Comparison of ENCODE assay signal across 1 cellular context in the genomic region with DNA sequence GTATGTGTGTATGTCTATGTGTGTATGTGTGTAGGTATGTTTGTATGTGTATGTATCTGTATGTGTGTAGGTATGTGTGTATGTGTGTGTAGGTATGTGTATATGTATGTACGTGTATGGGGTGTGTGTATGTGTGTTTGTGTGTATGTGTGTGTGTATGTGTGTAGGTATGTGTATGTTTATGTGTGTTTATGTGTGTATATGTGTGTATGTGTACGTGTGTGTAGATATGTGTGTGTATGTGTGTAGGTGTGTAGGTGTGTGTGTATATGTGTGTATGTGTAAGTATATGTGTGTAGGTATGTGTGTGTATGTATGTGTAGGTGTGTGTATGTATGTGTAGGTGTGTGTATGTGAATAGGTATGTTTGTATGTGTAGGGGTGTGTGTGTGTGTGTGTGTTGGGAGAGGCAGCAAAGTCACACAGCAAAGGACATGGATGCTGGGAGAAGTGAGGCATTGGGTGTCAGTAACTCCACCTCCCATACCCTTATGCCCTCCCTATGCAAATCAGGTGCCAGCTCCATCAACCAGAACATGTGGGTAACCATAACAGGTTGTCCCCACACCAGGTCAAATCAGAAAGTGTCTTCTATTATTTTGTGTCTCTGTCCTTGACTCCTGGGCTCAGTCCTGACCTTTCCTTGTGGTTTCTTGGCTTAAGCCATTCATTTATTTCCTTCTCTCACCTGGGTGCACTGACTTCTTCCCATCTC.
TF ChIP-seq lines count a peak whose summit lies in the region.

No MANE protein-coding gene starts in this region.

TF ChIP-seq in GM12878, 131 proteins besides CTCF, POLR2A, EP300 and RAD21:
- TF ChIP-seq, protein P1, sequence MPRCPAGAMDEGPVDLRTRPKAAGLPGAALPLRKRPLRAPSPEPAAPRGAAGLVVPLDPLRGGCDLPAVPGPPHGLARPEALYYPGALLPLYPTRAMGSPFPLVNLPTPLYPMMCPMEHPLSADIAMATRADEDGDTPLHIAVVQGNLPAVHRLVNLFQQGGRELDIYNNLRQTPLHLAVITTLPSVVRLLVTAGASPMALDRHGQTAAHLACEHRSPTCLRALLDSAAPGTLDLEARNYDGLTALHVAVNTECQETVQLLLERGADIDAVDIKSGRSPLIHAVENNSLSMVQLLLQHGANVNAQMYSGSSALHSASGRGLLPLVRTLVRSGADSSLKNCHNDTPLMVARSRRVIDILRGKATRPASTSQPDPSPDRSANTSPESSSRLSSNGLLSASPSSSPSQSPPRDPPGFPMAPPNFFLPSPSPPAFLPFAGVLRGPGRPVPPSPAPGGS (IDR thresholded peaks at IDR 0.05; ENCODE audit: borderline replicate concordance, insufficient read depth, low read depth, low read length, poor library complexity, severe bottlenecking) = peak; percentile 73
- TF ChIP-seq, protein P2, sequence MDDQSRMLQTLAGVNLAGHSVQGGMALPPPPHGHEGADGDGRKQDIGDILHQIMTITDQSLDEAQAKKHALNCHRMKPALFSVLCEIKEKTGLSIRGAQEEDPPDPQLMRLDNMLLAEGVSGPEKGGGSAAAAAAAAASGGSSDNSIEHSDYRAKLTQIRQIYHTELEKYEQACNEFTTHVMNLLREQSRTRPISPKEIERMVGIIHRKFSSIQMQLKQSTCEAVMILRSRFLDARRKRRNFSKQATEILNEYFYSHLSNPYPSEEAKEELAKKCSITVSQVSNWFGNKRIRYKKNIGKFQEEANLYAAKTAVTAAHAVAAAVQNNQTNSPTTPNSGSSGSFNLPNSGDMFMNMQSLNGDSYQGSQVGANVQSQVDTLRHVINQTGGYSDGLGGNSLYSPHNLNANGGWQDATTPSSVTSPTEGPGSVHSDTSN (IDR thresholded peaks at IDR 0.05; ENCODE audit: insufficient replicate concordance, low read depth, low read length) = peak; percentile 9
- TF ChIP-seq ZSCAN29 (IDR thresholded peaks at IDR 0.05) (no peak), NR2F1 (conservative IDR thresholded peaks at IDR 0.05) (0 out of 2 replicates have a peak, but pooled peaks have one; percentile 7), HDGF (IDR thresholded peaks at IDR 0.05) (peak; percentile 97), POU2F2 (IDR thresholded peaks at IDR 0.05; ENCODE audit: borderline replicate concordance, low read depth, low read length) (peak; percentile 72; the same call in 1 of the 3 replicates), HDAC2 (IDR thresholded peaks at IDR 0.05) (no peak), MTA2 (IDR thresholded peaks at IDR 0.05; ENCODE audit: low read depth) (no peak), NBN (IDR thresholded peaks at IDR 0.05) (peak; percentile 63; the same call in 1 of the 2 replicates)
- TF ChIP-seq, protein P3, sequence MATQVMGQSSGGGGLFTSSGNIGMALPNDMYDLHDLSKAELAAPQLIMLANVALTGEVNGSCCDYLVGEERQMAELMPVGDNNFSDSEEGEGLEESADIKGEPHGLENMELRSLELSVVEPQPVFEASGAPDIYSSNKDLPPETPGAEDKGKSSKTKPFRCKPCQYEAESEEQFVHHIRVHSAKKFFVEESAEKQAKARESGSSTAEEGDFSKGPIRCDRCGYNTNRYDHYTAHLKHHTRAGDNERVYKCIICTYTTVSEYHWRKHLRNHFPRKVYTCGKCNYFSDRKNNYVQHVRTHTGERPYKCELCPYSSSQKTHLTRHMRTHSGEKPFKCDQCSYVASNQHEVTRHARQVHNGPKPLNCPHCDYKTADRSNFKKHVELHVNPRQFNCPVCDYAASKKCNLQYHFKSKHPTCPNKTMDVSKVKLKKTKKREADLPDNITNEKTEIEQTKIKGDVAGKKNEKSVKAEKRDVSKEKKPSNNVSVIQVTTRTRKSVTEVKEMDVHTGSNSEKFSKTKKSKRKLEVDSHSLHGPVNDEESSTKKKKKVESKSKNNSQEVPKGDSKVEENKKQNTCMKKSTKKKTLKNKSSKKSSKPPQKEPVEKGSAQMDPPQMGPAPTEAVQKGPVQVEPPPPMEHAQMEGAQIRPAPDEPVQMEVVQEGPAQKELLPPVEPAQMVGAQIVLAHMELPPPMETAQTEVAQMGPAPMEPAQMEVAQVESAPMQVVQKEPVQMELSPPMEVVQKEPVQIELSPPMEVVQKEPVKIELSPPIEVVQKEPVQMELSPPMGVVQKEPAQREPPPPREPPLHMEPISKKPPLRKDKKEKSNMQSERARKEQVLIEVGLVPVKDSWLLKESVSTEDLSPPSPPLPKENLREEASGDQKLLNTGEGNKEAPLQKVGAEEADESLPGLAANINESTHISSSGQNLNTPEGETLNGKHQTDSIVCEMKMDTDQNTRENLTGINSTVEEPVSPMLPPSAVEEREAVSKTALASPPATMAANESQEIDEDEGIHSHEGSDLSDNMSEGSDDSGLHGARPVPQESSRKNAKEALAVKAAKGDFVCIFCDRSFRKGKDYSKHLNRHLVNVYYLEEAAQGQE (IDR thresholded peaks at IDR 0.05; ENCODE audit: low read depth, low read length) = no peak
TF ChIP-seq in GM12878: peak in this region for 6.
